Comparison of ENCODE assay signal across 1 cellular context in the genomic region with DNA sequence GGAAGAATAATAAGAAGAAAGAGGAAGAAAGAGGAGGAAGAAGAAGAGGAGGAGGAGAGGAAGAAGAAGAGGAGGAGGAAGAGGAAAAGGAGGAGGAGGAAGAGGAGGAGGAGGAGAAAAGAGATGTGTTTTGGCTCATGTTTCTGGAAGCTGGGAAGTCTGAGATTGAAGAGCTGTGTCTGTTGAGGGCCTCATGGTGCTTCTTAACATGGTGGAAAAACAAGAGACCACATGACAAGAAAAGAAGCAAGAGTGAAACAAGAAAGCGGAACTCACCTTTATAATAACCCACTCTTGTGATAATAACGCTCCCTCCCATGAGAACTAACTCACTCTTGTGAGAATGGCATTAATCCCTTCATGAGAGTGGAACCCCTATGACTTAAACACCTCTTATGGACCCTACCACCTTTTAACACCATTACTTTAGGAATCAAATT.
TF ChIP-seq lines count a peak whose summit lies in the region.

No MANE protein-coding gene starts in this region.

TF ChIP-seq in HEK293, 187 proteins besides CTCF, POLR2A, EP300 and RAD21:
- no peak for TF ChIP-seq ZNF623 (tag by site-specific recombination; IDR thresholded peaks at IDR 0.05)
- TF ChIP-seq, protein P1, sequence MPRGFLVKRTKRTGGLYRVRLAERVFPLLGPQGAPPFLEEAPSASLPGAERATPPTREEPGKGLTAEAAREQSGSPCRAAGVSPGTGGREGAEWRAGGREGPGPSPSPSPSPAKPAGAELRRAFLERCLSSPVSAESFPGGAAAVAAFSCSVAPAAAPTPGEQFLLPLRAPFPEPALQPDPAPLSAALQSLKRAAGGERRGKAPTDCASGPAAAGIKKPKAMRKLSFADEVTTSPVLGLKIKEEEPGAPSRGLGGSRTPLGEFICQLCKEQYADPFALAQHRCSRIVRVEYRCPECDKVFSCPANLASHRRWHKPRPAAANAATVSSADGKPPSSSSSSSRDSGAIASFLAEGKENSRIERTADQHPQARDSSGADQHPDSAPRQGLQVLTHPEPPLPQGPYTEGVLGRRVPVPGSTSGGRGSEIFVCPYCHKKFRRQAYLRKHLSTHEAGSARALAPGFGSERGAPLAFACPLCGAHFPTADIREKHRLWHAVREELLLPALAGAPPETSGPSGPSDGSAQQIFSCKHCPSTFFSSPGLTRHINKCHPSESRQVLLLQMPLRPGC (tag by site-specific recombination; IDR thresholded peaks at IDR 0.05) = no peak
- TF ChIP-seq, protein P2, sequence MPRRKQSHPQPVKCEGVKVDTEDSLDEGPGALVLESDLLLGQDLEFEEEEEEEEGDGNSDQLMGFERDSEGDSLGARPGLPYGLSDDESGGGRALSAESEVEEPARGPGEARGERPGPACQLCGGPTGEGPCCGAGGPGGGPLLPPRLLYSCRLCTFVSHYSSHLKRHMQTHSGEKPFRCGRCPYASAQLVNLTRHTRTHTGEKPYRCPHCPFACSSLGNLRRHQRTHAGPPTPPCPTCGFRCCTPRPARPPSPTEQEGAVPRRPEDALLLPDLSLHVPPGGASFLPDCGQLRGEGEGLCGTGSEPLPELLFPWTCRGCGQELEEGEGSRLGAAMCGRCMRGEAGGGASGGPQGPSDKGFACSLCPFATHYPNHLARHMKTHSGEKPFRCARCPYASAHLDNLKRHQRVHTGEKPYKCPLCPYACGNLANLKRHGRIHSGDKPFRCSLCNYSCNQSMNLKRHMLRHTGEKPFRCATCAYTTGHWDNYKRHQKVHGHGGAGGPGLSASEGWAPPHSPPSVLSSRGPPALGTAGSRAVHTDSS (tag by site-specific recombination; IDR thresholded peaks at IDR 0.05) = peak; percentile 69; the same call in 1 of the 2 replicates
